ENCODE assay signal across 31 cellular contexts in genomic region chr15:89007989-89008388, GRCh38.
"Had no signal": no experiment of that assay in that cellular context is flagged by ENCODE, and none has a peak within 500 bp of the region (broad histone marks: within the 10 kb centered on the region; RNA-seq: fewer than 3 reads in every experiment).

No MANE protein-coding gene starts in this region.

- H3K27me3 Mint-ChIP-seq: activated naive CD8-positive, alpha-beta T cell treated with anti-CD3 and anti-CD28 coated beads for 36 hours had no signal

- H3K4me1 ChIP-seq: colonic mucosa had no signal

- H3K27ac ChIP-seq: brain microvascular endothelial cell, colonic mucosa, PC-9, SJSA1, VCaP had no signal

- H3K4me1 Mint-ChIP-seq: activated CD4-positive, alpha-beta memory T cell treated with anti-CD3 and anti-CD28 coated beads, Interleukin-2, amount 10 ng/mL, durations not matched to agents 7 days and 5 days; activated CD8-positive, alpha-beta memory T cell treated with anti-CD3 and anti-CD28 coated beads, Interleukin-2, amount 10 ng/mL, durations not matched to agents 7 days and 5 days; T-cell had no signal

- H3K36me3 ChIP-seq: brain microvascular endothelial cell, colonic mucosa, MG63, SJSA1 had no signal

- H3K4me2 ChIP-seq: PC-9 had no signal

- H3K27ac Mint-ChIP-seq: activated CD4-positive, alpha-beta memory T cell treated with anti-CD3 and anti-CD28 coated beads, Interleukin-2, amount 10 ng/mL, durations not matched to agents 7 days and 5 days; activated CD8-positive, alpha-beta memory T cell treated with anti-CD3 and anti-CD28 coated beads, Interleukin-2, amount 10 ng/mL, durations not matched to agents 7 days and 5 days; activated naive CD8-positive, alpha-beta T cell treated with anti-CD3 and anti-CD28 coated beads for 36 hours; T-cell had no signal

- H3K27me3 ChIP-seq: brain microvascular endothelial cell, colonic mucosa, MG63, SJSA1 had no signal

- H3K4me3 ChIP-seq: colonic mucosa, MG63, PC-9, SJSA1 had no signal

- H3K9me3 ChIP-seq: colonic mucosa, MG63, SJSA1 had no signal

- H3K36me3 Mint-ChIP-seq: activated CD8-positive, alpha-beta memory T cell treated with anti-CD3 and anti-CD28 coated beads, Interleukin-2, amount 10 ng/mL, durations not matched to agents 7 days and 5 days; activated naive CD8-positive, alpha-beta T cell treated with anti-CD3 and anti-CD28 coated beads for 36 hours; T-cell had no signal

- H2AFZ ChIP-seq: PC-9 had no signal

- DNase-seq: activated CD4-positive, alpha-beta memory T cell treated with anti-CD3 and anti-CD28 coated beads, Interleukin-2, amount 10 ng/mL, durations not matched to agents 7 days and 5 days; activated CD4-positive, alpha-beta T cell treated with anti-CD3 and anti-CD28 coated beads for 1 hour; activated CD4-positive, alpha-beta T cell treated with anti-CD3 and anti-CD28 coated beads for 48 hours; activated CD4-positive, CD25-positive, alpha-beta regulatory T cell; activated CD8-positive, alpha-beta memory T cell treated with anti-CD3 and anti-CD28 coated beads for 24 hours; activated CD8-positive, alpha-beta memory T cell treated with anti-CD3 and anti-CD28 coated beads, Interleukin-2, amount 10 ng/mL, durations not matched to agents 7 days and 5 days; activated CD8-positive, alpha-beta memory T cell treated with anti-CD3 and anti-CD28 coated beads, Interleukin-2, amount 50 U/mL, for 48 hours; activated naive CD4-positive, alpha-beta T cell; activated naive CD4-positive, alpha-beta T cell treated with anti-CD3 and anti-CD28 coated beads, Interleukin-2, amount 50 U/mL, for 16 hours; activated naive CD8-positive, alpha-beta T cell treated with anti-CD3 and anti-CD28 coated beads for 36 hours; activated T-cell treated with anti-CD3 and anti-CD28 coated beads, Interleukin-2, amount 50 U/mL, for 48 hours; amniotic stem cell; brain microvascular endothelial cell; central memory CD4-positive, alpha-beta T cell; colonic mucosa; Kasumi-1; MG63; NCI-H1048; NCI-H1436 treated with DMSO at 0.1 percent for 48 hours; NCI-H1694 treated with DMSO at 0.1 percent for 48 hours; NCI-H2029; NCI-H345; NCI-H524 treated with DMSO at 0.1 percent for 48 hours; PC-9; SHP77; T-cell; T-helper 2 cell; T-helper 9 cell had no signal

- H3K4me3 Mint-ChIP-seq: activated CD4-positive, alpha-beta memory T cell treated with anti-CD3 and anti-CD28 coated beads, Interleukin-2, amount 10 ng/mL, durations not matched to agents 7 days and 5 days; activated CD8-positive, alpha-beta memory T cell treated with anti-CD3 and anti-CD28 coated beads, Interleukin-2, amount 10 ng/mL, durations not matched to agents 7 days and 5 days; activated naive CD8-positive, alpha-beta T cell treated with anti-CD3 and anti-CD28 coated beads for 36 hours; T-cell had no signal

- ATAC-seq: activated CD8-positive, alpha-beta memory T cell treated with anti-CD3 and anti-CD28 coated beads, Interleukin-2, amount 10 ng/mL, durations not matched to agents 7 days and 5 days; SK-N-SH treated with all-trans-retinoic acid at 6 μM for 48 hours; T-cell had no signal
